Comparison of ENCODE assay signal across 1 cellular context in genomic region chr11:126181939-126182730, GRCh38.
TF ChIP-seq lines count a peak whose summit lies in the region.

No MANE protein-coding gene starts in this region.

TF ChIP-seq in HepG2, 621 proteins besides CTCF, POLR2A, EP300 and RAD21 (continued from another document and continues in another):
- TF ChIP-seq CEBPZ (IDR thresholded peaks at IDR 0.05; ENCODE audit: low read length) = no peak
- TF ChIP-seq CEBPB (IDR thresholded peaks at IDR 0.05; ENCODE audit: borderline replicate concordance, low read depth, low read length) = no peak
- no peak for TF ChIP-seq KDM2A (CRISPR knock-in tag; IDR thresholded peaks at IDR 0.05; ENCODE audit: borderline replicate concordance, low read depth)
- no peak for TF ChIP-seq MXD3 (CRISPR knock-in tag; IDR thresholded peaks at IDR 0.05)
- no peak for TF ChIP-seq ZNF607 (CRISPR knock-in tag; IDR thresholded peaks at IDR 0.05; ENCODE audit: borderline replicate concordance)
- TF ChIP-seq BCL3 (CRISPR knock-in tag; IDR thresholded peaks at IDR 0.05) = 0 out of 2 replicates have a peak, but pooled peaks have one; percentile 37
- no peak for TF ChIP-seq HMG20B (CRISPR knock-in tag; conservative IDR thresholded peaks at IDR 0.05)
- no peak for TF ChIP-seq ZNF792 (CRISPR knock-in tag; IDR thresholded peaks at IDR 0.05)
- 0 out of 2 replicates have a peak, but pooled peaks have one; percentile 24 for TF ChIP-seq PAXIP1 (CRISPR knock-in tag; conservative IDR thresholded peaks at IDR 0.05)
- TF ChIP-seq ZNF441 (CRISPR knock-in tag; IDR thresholded peaks at IDR 0.05; ENCODE audit: borderline replicate concordance) = peak; percentile 40; the same call in 1 of the 2 replicates
- TF ChIP-seq GABPA (IDR thresholded peaks at IDR 0.05; ENCODE audit: low read depth, low read length) = no peak
- TF ChIP-seq GABPA (CRISPR knock-in tag; IDR thresholded peaks at IDR 0.05; ENCODE audit: low read depth) = 0 out of 2 replicates have a peak, but pooled peaks have one; percentile 39
- TF ChIP-seq HNF1B (CRISPR knock-in tag; IDR thresholded peaks at IDR 0.05) = peak; percentile 44; the same call in 1 of the 2 replicates
- no peak for TF ChIP-seq SPEN (CRISPR knock-in tag; IDR thresholded peaks at IDR 0.05; ENCODE audit: low read depth)
- TF ChIP-seq ZNF574 (CRISPR knock-in tag; IDR thresholded peaks at IDR 0.05) = no peak
- no peak for TF ChIP-seq ZNF530 (CRISPR knock-in tag; IDR thresholded peaks at IDR 0.05; ENCODE audit: low read depth)
- TF ChIP-seq RNF219 (CRISPR knock-in tag; IDR thresholded peaks at IDR 0.05) = no peak
- TF ChIP-seq NRL (CRISPR knock-in tag; IDR thresholded peaks at IDR 0.05; ENCODE audit: borderline replicate concordance) = no peak
- no peak for TF ChIP-seq TEAD3 (CRISPR knock-in tag; optimal IDR thresholded peaks at IDR 0.05; ENCODE audit: borderline replicate concordance)
- no peak for TF ChIP-seq ZNF878 (CRISPR knock-in tag; IDR thresholded peaks at IDR 0.05)
- 0 out of 2 replicates have a peak, but pooled peaks have one; percentile 34 for TF ChIP-seq ZNF280D (CRISPR knock-in tag; IDR thresholded peaks at IDR 0.05)
- no peak for TF ChIP-seq ATAD3A (CRISPR knock-in tag; IDR thresholded peaks at IDR 0.05)
- TF ChIP-seq YEATS4 (CRISPR knock-in tag; IDR thresholded peaks at IDR 0.05; ENCODE audit: borderline replicate concordance) = no peak
- 0 out of 2 replicates have a peak, but pooled peaks have one; percentile 17 for TF ChIP-seq GABPB1 (CRISPR knock-in tag; IDR thresholded peaks at IDR 0.05)
- TF ChIP-seq BCLAF1 (IDR thresholded peaks at IDR 0.05) = no peak
- TF ChIP-seq ZNF598 (CRISPR knock-in tag; IDR thresholded peaks at IDR 0.05; ENCODE audit: borderline replicate concordance) = no peak
- no peak for TF ChIP-seq PAF1 (CRISPR knock-in tag; IDR thresholded peaks at IDR 0.05)
- no peak for TF ChIP-seq ZNF850 (CRISPR knock-in tag; conservative IDR thresholded peaks at IDR 0.05)
- TF ChIP-seq ZNF335 (CRISPR knock-in tag; IDR thresholded peaks at IDR 0.05) = no peak
- TF ChIP-seq PITX1 (CRISPR knock-in tag; IDR thresholded peaks at IDR 0.05) = 0 out of 2 replicates have a peak, but pooled peaks have one; percentile 15
- TF ChIP-seq ZBTB43 (CRISPR knock-in tag; conservative IDR thresholded peaks at IDR 0.05) = no peak
- TF ChIP-seq ZFP36L1 (CRISPR knock-in tag; IDR thresholded peaks at IDR 0.05) = no peak
- no peak for TF ChIP-seq ZNF615 (CRISPR knock-in tag; IDR thresholded peaks at IDR 0.05; ENCODE audit: borderline replicate concordance)
